In genomic region chr5:115377468-115378217, GRCh38 we compare ENCODE assay signal across 9 cellular contexts.
A peak's percentile ranks its signal among the peaks of the same experiment; 100 is the strongest.
DNase-seq lines count a peak whose midpoint lies in the region; ATAC-seq and TF ChIP-seq lines count a peak whose summit lies in the region.
"Had no signal": no experiment of that assay in that cellular context is flagged by ENCODE, and none has a peak within 500 bp of the region (broad histone marks: within the 10 kb centered on the region; RNA-seq: fewer than 3 reads in every experiment).

No MANE protein-coding gene starts in this region.

- H3K36me3 ChIP-seq in SJSA1: no peaks in the 10 kb centered on the region
- no peaks in the 10 kb centered on the region for H3K36me3 ChIP-seq in heart left ventricle

- H3K4me1 ChIP-seq in SJSA1 (replicated peaks) (peaks cover 25% of the 10 kb centered on the region), heart left ventricle (peaks cover 0 to 24% (median 7%) of the 10 kb centered on the region in 12 donors)

- peak in 11 of 12 donors; percentile 24 to 64 (median 53) for TF ChIP-seq CTCF in heart left ventricle (IDR thresholded peaks at IDR 0.05)

- DNase-seq in DMS 273 (lab: John Stamatoyannopoulos, UW; ENCODE audit: unreplicated experiment): peak; percentile 29
- DNase-seq in DMS 273 treated with DMSO at 0.1 percent for 48 hours (lab: John Stamatoyannopoulos, UW): no peak
- DNase-seq in SJSA1 (ENCODE audit: low read depth in 1 of 2, low spot score in 2 of 2): peak in 1 of 2 experiments; percentile 76
- DNase-seq in heart left ventricle: no peak
- no peak for DNase-seq in NCI-H1417 treated with DMSO at 0.1 percent for 48 hours (lab: John Stamatoyannopoulos, UW)
- no peak for DNase-seq in DMS79 (lab: John Stamatoyannopoulos, UW)

- H3K27me3 ChIP-seq in SJSA1 (replicated peaks) (no peaks in the 10 kb centered on the region), heart left ventricle (no peaks in the 10 kb centered on the region)

- ATAC-seq in HG02588 (IDR thresholded peaks at IDR 0.05; ENCODE audit: unreplicated experiment): peak; percentile 64
- peak; percentile 50 to 73 (median 61) for ATAC-seq in heart left ventricle
- no peak for ATAC-seq in HG02970 (IDR thresholded peaks at IDR 0.05; ENCODE audit: low FRiP score, unreplicated experiment)

- peak overlapping the region; percentile 60 for H3K27ac ChIP-seq in SJSA1
- H3K27ac ChIP-seq in heart left ventricle: peak overlapping the region in 8 of 12 donors; percentile 11 to 81 (median 44)
- H3K27ac ChIP-seq: 22Rv1 had no signal

- no peak for TF ChIP-seq POLR2A in heart left ventricle (IDR thresholded peaks at IDR 0.05)

- intact Hi-C loops in heart left ventricle (cut with DNase I): loop anchor here (1.0 to 10.0 kb wide), 13 partner anchors 45 to 210 kb away; partner anchors contain the start of gene FEM1C (in 5 of the 10)

- no peaks in the 10 kb centered on the region for H3K9me3 ChIP-seq in SJSA1 (replicated peaks)
- H3K9me3 ChIP-seq in heart left ventricle: no peaks in the 10 kb centered on the region

- 51 to 66% (median 54%) methylated on average over 4 of the region's 4 CpGs for WGBS in heart left ventricle, 4 donors

- H3K4me3 ChIP-seq in SJSA1 (peak overlapping the region; percentile 5), heart left ventricle (no peak overlapping the region)
